ENCODE assay signal across 8 cellular contexts in the genomic region with DNA sequence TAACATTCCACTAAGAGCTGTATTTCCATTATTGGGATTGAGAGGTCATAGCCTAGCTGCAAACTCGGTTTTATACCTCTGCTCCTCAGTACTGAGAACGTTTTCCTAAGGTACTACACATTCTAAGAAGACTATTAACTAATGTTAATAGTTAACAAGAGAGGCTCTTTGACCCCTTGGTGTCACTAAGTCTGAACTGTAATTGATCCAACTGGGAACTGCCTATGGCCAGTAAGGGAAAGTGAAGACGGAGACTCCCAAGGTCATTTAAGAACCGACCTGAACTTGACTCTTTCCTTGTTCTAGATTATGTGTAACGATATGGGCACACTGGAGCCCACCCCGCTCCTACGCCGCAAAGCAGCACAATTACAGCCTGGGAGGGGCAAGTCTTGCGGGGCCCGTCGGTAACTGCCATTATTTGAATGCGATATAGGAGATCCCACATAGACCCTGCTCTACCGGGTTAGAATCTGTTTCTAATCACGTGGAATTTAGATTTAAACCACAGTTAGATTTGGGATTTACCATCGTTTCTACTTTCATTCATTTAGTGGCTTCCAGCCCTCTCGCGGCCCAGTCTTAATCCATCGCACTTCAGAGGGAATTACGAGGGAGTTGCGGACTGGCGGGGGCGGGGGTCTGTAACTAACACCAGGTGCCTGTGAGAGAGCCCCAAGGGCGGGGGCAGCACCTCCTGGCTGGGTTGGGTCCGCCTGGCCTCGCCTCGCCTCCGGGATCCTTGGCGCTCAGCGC.
DNase-seq lines count a peak whose midpoint lies in the region; ATAC-seq, FAIRE-seq and TF ChIP-seq lines count a peak whose summit lies in the region.

No MANE protein-coding gene starts in this region.

- no peak for TF ChIP-seq POLR2A in tibial nerve (IDR thresholded peaks at IDR 0.05)

- ATAC-seq in lower lobe of right lung (peak in 1 of 2 donors; percentile 22), HG03280 (IDR thresholded peaks at IDR 0.05; ENCODE audit: unreplicated experiment) (no peak)

- CTCF ChIA-PET in activated CD4-positive, alpha-beta T cell treated with anti-CD3 and anti-CD28 coated beads, Interleukin-2, amount 10 ng/mL, durations not matched to agents 7 days and 5 days (lab: Charles Lee): no interaction called here

- peaks cover 9% of the 10 kb centered on the region for H3K4me1 Mint-ChIP-seq in activated CD4-positive, alpha-beta T cell treated with anti-CD3 and anti-CD28 coated beads, Interleukin-2, amount 10 ng/mL, durations not matched to agents 7 days and 5 days

- no peaks in the 10 kb centered on the region for H3K9me3 ChIP-seq in lower lobe of right lung
- H3K9me3 ChIP-seq in tibial nerve: no peaks in the 10 kb centered on the region

- H3K9me3 Mint-ChIP-seq in activated CD4-positive, alpha-beta T cell treated with anti-CD3 and anti-CD28 coated beads, Interleukin-2, amount 10 ng/mL, durations not matched to agents 7 days and 5 days: no peaks in the 10 kb centered on the region

- no peak for TF ChIP-seq CTCF in bronchial epithelial cell (IDR thresholded peaks at IDR 0.05; ENCODE audit: insufficient read depth, low read length, severe bottlenecking)
- TF ChIP-seq CTCF in lower lobe of right lung (IDR thresholded peaks at IDR 0.05): no peak
- no peak for TF ChIP-seq CTCF in tibial nerve (IDR thresholded peaks at IDR 0.05)

- H3K36me3 Mint-ChIP-seq in activated CD4-positive, alpha-beta T cell treated with anti-CD3 and anti-CD28 coated beads, Interleukin-2, amount 10 ng/mL, durations not matched to agents 7 days and 5 days (ENCODE audit: low read depth): no peaks in the 10 kb centered on the region

- no peak for DNase-seq in activated CD4-positive, alpha-beta T cell treated with anti-CD3 and anti-CD28 coated beads, Interleukin-2, amount 10 ng/mL, durations not matched to agents 7 days and 5 days
- no peak for DNase-seq in activated CD4-positive, alpha-beta T cell treated with anti-CD3 and anti-CD28 coated beads for 1 hour
- no peak for DNase-seq in bronchial epithelial cell (ENCODE audit: low read depth)
- no peak for DNase-seq in lower lobe of right lung
- DNase-seq in tibial nerve (ENCODE audit: low spot score in 2 of 2): no peak
- no peak for DNase-seq in cerebellar nuclear complex (lab: John Stamatoyannopoulos, UW)
- no peak for DNase-seq in NCI-H2107 (lab: John Stamatoyannopoulos, UW)

- H3K4me1 ChIP-seq in lower lobe of right lung: peaks cover 8% of the 10 kb centered on the region
- peaks cover 0 to 26% (median 5%) of the 10 kb centered on the region in 4 donors for H3K4me1 ChIP-seq in tibial nerve

- intact Hi-C loops in lower lobe of right lung (cut with DNase I): no loop called here

- FAIRE-seq in bronchial epithelial cell (lab: Jason Lieb, UNC): no peak

- H3K27me3 Mint-ChIP-seq in activated CD4-positive, alpha-beta T cell treated with anti-CD3 and anti-CD28 coated beads, Interleukin-2, amount 10 ng/mL, durations not matched to agents 7 days and 5 days: peaks cover 32% of the 10 kb centered on the region

- H3K27ac Mint-ChIP-seq in activated CD4-positive, alpha-beta T cell treated with anti-CD3 and anti-CD28 coated beads, Interleukin-2, amount 10 ng/mL, durations not matched to agents 7 days and 5 days: no peak overlapping the region

- peak overlapping the region; percentile 59 for H3K4me3 Mint-ChIP-seq in activated CD4-positive, alpha-beta T cell treated with anti-CD3 and anti-CD28 coated beads, Interleukin-2, amount 10 ng/mL, durations not matched to agents 7 days and 5 days

- H3K36me3 ChIP-seq in bronchial epithelial cell (ENCODE audit: control insufficient read depth, insufficient read depth, low read length) (no peaks in the 10 kb centered on the region), lower lobe of right lung (no peaks in the 10 kb centered on the region), tibial nerve (no peaks in the 10 kb centered on the region)

- TF ChIP-seq EP300 in tibial nerve (IDR thresholded peaks at IDR 0.05): no peak

- POLR2A ChIA-PET in activated CD4-positive, alpha-beta T cell treated with anti-CD3 and anti-CD28 coated beads, Interleukin-2, amount 10 ng/mL, durations not matched to agents 7 days and 5 days (lab: Charles Lee): no interaction called here

- 18% methylated on average over 28 to 29 of the region's 29 CpGs for WGBS in tibial nerve, 2 donors

- H3K27ac ChIP-seq in lower lobe of right lung: peak overlapping the region; percentile 85
- peak overlapping the region in 2 of 4 donors; percentile 75 to 77 for H3K27ac ChIP-seq in tibial nerve

- H3K27me3 ChIP-seq in bronchial epithelial cell (ENCODE audit: control insufficient read depth, insufficient read depth, low read length) (peaks cover 21% of the 10 kb centered on the region), lower lobe of right lung (ENCODE audit: low read depth) (peaks cover 23% of the 10 kb centered on the region), tibial nerve (peaks cover 0 to 4% of the 10 kb centered on the region in 2 donors)

- H3K4me3 ChIP-seq in bronchial epithelial cell (ENCODE audit: low read depth, low read length) (peak overlapping the region; percentile 22), lower lobe of right lung (peak overlapping the region; percentile 68), tibial nerve (peak overlapping the region; percentile 41 to 67 (median 60))
